ENCODE assay signal across 11 cellular contexts in the genomic region with DNA sequence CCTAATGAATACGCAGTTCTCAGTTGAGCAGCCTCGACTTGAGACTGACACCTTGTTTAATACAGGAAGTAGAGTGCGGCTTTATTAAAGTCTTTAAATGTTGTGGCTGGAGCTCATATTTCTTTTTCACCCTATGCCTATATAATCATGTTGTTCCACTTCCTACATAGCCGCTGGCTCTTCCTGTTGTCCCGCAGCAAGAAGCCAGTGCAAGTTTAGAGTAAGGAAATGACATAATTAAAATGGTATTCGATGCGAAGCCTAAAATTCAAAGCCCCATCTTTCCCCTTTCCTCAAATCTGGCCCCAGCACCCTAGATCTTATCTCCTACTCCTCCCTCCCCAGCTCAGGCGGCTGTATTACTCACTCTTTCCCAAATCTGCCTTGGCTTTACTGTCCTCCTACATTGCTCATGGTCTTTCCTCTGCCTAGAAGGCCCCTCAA. TPM values are rescaled to one million over a fixed set of nuclear protein-coding genes. Genes with fewer than 3 reads are reported as not detected.
DNase-seq lines count a peak whose midpoint lies in the region; ATAC-seq and TF ChIP-seq lines count a peak whose summit lies in the region.
"Had no signal": no experiment of that assay in that cellular context is flagged by ENCODE, and none has a peak within 500 bp of the region (broad histone marks: within the 10 kb centered on the region; RNA-seq: fewer than 3 reads in every experiment).

No MANE protein-coding gene starts in this region.

- no peak overlapping the region for H3K27ac ChIP-seq in SK-N-MC
- H3K27ac ChIP-seq in caudate nucleus (ENCODE audit: low read depth, low read length), result no peak overlapping the region

- TF ChIP-seq CTCF in fibroblast of pulmonary artery (IDR thresholded peaks at IDR 0.05; ENCODE audit: low read length, missing control alignments), result no peak
- TF ChIP-seq CTCF in omental fat pad (IDR thresholded peaks at IDR 0.05), result no peak

- H3K4me3 ChIP-seq in SK-N-MC (peak overlapping the region; percentile 54), fibroblast of pulmonary artery (replicated peaks; ENCODE audit: low read depth, low read length) (no peak overlapping the region)

- no peaks in the 10 kb centered on the region for H3K36me3 ChIP-seq in SK-N-MC (ENCODE audit: insufficient read depth, low read length)

- DNase-seq in DMS 273 treated with DMSO at 0.1 percent for 48 hours (lab: John Stamatoyannopoulos, UW) (peak; percentile 31), SK-N-MC (ENCODE audit: low read depth, low spot score) (peak; percentile 97), fibroblast of pulmonary artery (ENCODE audit: low read depth) (peak; percentile 89), omental fat pad (ENCODE audit: low spot score) (no peak), caudate nucleus (lab: John Stamatoyannopoulos, UW) (no peak), NCI-H1048 (lab: John Stamatoyannopoulos, UW) (no peak)
- no peak for DNase-seq in stimulated activated naive CD4-positive, alpha-beta T cell treated with Interleukin-2 at 50 U/mL for 16 hours (lab: John Stamatoyannopoulos, UW)
- DNase-seq: activated CD4-positive, alpha-beta T cell treated with anti-CD3 and anti-CD28 coated beads for 48 hours; anterior cingulate cortex; DMS53 had no signal

- H3K9ac ChIP-seq in SK-N-MC (ENCODE audit: insufficient read length), result no peak overlapping the region

- ATAC-seq in omental fat pad (ENCODE audit: low FRiP score), result peak; percentile 78
- no peak for ATAC-seq in GM19035 (IDR thresholded peaks at IDR 0.05; ENCODE audit: unreplicated experiment)

- H3K9me3 ChIP-seq in SK-N-MC (ENCODE audit: low read depth, low read length), result no peaks in the 10 kb centered on the region; the same call in 1 of the 2 replicates

RNA-seq across cellular contexts. Expression of a gene that starts 7.5 kb away (rescaled TPM):
- 100 to 1,000 TPM in 3 of 4 donors, 10 to 100 TPM in 1; 89.5 to 421 (median 186) TPM for total RNA-seq in omental fat pad

Comparison
In these comparisons a context has a peak if more than half of its experiments do, and no peak if none do; other contexts are left out.
1. DNase-seq: peak in DMS 273 treated with DMSO at 0.1 percent for 48 hours (single experiment), SK-N-MC (single experiment) and fibroblast of pulmonary artery (single experiment); none in omental fat pad (single experiment), caudate nucleus (0 of 61), stimulated activated naive CD4-positive, alpha-beta T cell treated with Interleukin-2 at 50 U/mL for 16 hours (single experiment) and NCI-H1048 (single experiment).